Comparison of ENCODE assay signal across 17 cellular contexts in the genomic region with DNA sequence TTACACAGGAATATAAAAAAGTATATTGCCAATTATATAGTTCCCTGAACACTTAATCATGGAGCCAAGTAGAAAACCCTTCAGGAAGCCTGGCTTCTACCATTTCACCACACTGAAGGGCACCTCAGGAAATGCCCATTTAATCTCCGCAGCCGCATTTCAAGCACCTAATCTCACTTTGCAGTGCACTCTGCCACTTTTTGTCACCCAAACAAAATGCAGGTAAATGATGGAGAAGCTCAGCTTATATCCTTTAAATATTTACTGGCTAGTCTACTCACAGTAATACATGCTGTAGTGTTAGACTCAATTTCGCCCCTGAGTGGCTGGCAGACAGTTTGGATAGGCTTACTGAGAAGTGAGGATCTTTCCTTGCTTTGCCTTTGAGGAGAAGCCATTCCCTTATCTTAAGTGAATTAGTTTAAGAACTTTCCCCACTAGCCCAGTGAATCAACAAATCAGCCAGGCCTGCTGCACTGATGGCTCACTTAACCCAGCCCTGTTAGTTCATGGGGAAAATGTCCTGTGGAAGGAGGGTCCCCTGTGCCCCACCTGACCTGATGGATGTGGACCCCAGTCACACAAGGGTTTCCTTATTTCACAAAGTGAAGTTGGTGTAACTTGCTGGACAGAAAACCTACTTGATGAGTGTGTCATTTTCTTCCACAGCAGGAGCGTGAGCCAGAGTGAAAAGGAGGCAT.
DNase-seq lines count a peak whose midpoint lies in the region; ATAC-seq and TF ChIP-seq lines count a peak whose summit lies in the region.
"Had no signal": no experiment of that assay in that cellular context is flagged by ENCODE, and none has a peak within 500 bp of the region (broad histone marks: within the 10 kb centered on the region; RNA-seq: fewer than 3 reads in every experiment).

No MANE protein-coding gene starts in this region.

- H3K4me1 Mint-ChIP-seq in GM23338 (peaks cover 35% of the 10 kb centered on the region), WTC11 (peaks cover 40% of the 10 kb centered on the region), endodermal cell (peaks cover 49% of the 10 kb centered on the region)
- H3K4me1 Mint-ChIP-seq: CD14-positive monocyte; CD4-positive, alpha-beta memory T cell had no signal

- no peak overlapping the region for H4K91ac ChIP-seq in neuronal stem cell (ENCODE audit: low read depth, low read length, poor library complexity)

- H3K9me2 ChIP-seq in GM23338 (ENCODE audit: insufficient read depth): no peaks in the 10 kb centered on the region

- ATAC-seq in GM23338 (no peak), WTC11 (peak; percentile 33), HG03460 (IDR thresholded peaks at IDR 0.05; ENCODE audit: unreplicated experiment) (no peak)

- H3K27ac ChIP-seq in GM23338 (ENCODE audit: low read depth): no peak overlapping the region
- H3K27ac ChIP-seq in endodermal cell (ENCODE audit: low read depth, low read length): no peak overlapping the region
- H3K27ac ChIP-seq in neuronal stem cell (replicated peaks; ENCODE audit: low read length): no peak overlapping the region
- H3K27ac ChIP-seq in osteoblast (ENCODE audit: low read depth, low read length): no peak overlapping the region
- H3K27ac ChIP-seq: BLaER1 had no signal

- no peak overlapping the region for H3K9ac ChIP-seq in endodermal cell (ENCODE audit: extremely low read depth, low read length, poor library complexity, severe bottlenecking)
- H3K9ac ChIP-seq in neuronal stem cell (ENCODE audit: low read depth, low read length, poor library complexity): no peak overlapping the region
- H3K9ac ChIP-seq: BLaER1 had no signal

- H2AFZ ChIP-seq in GM23338 (peak overlapping the region; percentile 44; the same call in 1 of the 2 replicates), neuronal stem cell (ENCODE audit: low read length) (peak overlapping the region; percentile 74), osteoblast (ENCODE audit: low read length) (no peak overlapping the region)

- H3K27ac Mint-ChIP-seq in GM23338 (no peak overlapping the region), WTC11 (no peak overlapping the region), endodermal cell (no peak overlapping the region)
- H3K27ac Mint-ChIP-seq: CD14-positive monocyte; CD4-positive, alpha-beta memory T cell had no signal

- H3K9me3 Mint-ChIP-seq in GM23338 (no peaks in the 10 kb centered on the region), WTC11 (no peaks in the 10 kb centered on the region), endodermal cell (no peaks in the 10 kb centered on the region)
- H3K9me3 Mint-ChIP-seq: CD4-positive, alpha-beta memory T cell had no signal

- H3K4me3 Mint-ChIP-seq in GM23338: no peak overlapping the region
- no peak overlapping the region for H3K4me3 Mint-ChIP-seq in WTC11
- no peak overlapping the region for H3K4me3 Mint-ChIP-seq in endodermal cell
- H3K4me3 Mint-ChIP-seq: CD14-positive monocyte; CD4-positive, alpha-beta memory T cell had no signal

- no peaks in the 10 kb centered on the region for H3K9me3 ChIP-seq in endodermal cell (ENCODE audit: control insufficient read depth, low read length)
- H3K9me3 ChIP-seq in neuronal stem cell (replicated peaks in 1 of 2; ENCODE audit: control insufficient read depth in 2 of 2, insufficient read depth in 1 of 2, low read depth in 1 of 2, low read length in 2 of 2): no peaks in the 10 kb centered on the region
- H3K9me3 ChIP-seq in osteoblast (ENCODE audit: low read depth, low read length): no peaks in the 10 kb centered on the region
- H3K9me3 ChIP-seq: BLaER1, HAP-1 had no signal

- no peak overlapping the region for H3K23ac ChIP-seq in neuronal stem cell (ENCODE audit: low read depth, low read length, poor library complexity)

- H4K20me1 ChIP-seq in GM23338 (replicated peaks; ENCODE audit: insufficient read depth) (no peaks in the 10 kb centered on the region), osteoblast (ENCODE audit: insufficient read depth, low read length) (no peaks in the 10 kb centered on the region)
- H4K20me1 ChIP-seq: BLaER1 had no signal

- H3K4ac ChIP-seq in neuronal stem cell (ENCODE audit: low read length): no peak overlapping the region

- DNase-seq in GM23338 (ENCODE audit: low spot score) (no peak), WTC11 (ENCODE audit: low spot score) (no peak), endodermal cell (peak; percentile 61), neuronal stem cell (ENCODE audit: low spot score) (no peak), osteoblast (ENCODE audit: insufficient read length, low spot score, missing footprints) (no peak), NCI-H2227 (lab: John Stamatoyannopoulos, UW; ENCODE audit: unreplicated experiment) (no peak)
- DNase-seq: ACHN; AML-193; CD4-positive, alpha-beta memory T cell; DMS153; DMS79; GF-D8; KG1 had no signal

- CTCF ChIA-PET in WTC11 (lab: Charles Lee): no interaction called here

- peaks cover 31% of the 10 kb centered on the region for H3K4me1 ChIP-seq in GM23338 (ENCODE audit: insufficient read depth)
- peaks cover 17% of the 10 kb centered on the region for H3K4me1 ChIP-seq in endodermal cell (ENCODE audit: control insufficient read depth, insufficient read depth, low read length)
- peaks cover 13 to 28% of the 10 kb centered on the region in 2 donors for H3K4me1 ChIP-seq in neuronal stem cell (ENCODE audit: control insufficient read depth in 2 of 2, insufficient read depth in 1 of 2, low read depth in 1 of 2, low read length in 2 of 2)
- H3K4me1 ChIP-seq in osteoblast (ENCODE audit: insufficient read depth, low read length): no peaks in the 10 kb centered on the region

- H3K27me3 Mint-ChIP-seq in GM23338 (ENCODE audit: insufficient read depth, low read depth, poor library complexity): no peaks in the 10 kb centered on the region
- H3K27me3 Mint-ChIP-seq in WTC11 (ENCODE audit: low read depth): no peaks in the 10 kb centered on the region
- H3K27me3 Mint-ChIP-seq in endodermal cell (ENCODE audit: insufficient read depth): peaks cover 44% of the 10 kb centered on the region

- H3K4me2 ChIP-seq in GM23338: no peak overlapping the region
- H3K4me2 ChIP-seq in neuronal stem cell (ENCODE audit: insufficient read depth, low read length, poor library complexity, severe bottlenecking): no peak overlapping the region
- H3K4me2 ChIP-seq in osteoblast (ENCODE audit: insufficient read depth, low read length): no peak overlapping the region
- H3K4me2 ChIP-seq: BLaER1 had no signal

- H3K14ac ChIP-seq in neuronal stem cell (ENCODE audit: low read length): no peak overlapping the region

- no peak overlapping the region for H3K4me3 ChIP-seq in GM23338
- peak overlapping the region; percentile 21 for H3K4me3 ChIP-seq in endodermal cell (ENCODE audit: low read length)
- H3K4me3 ChIP-seq in neuronal stem cell (ENCODE audit: low read length in 2 of 2): no peak overlapping the region
- no peak overlapping the region for H3K4me3 ChIP-seq in osteoblast (ENCODE audit: insufficient read depth, low read length)
- H3K4me3 ChIP-seq: BLaER1, HAP-1 had no signal

- H2BK15ac ChIP-seq in neuronal stem cell (ENCODE audit: low read length): no peak overlapping the region

- H3K79me2 ChIP-seq in GM23338 (replicated peaks; ENCODE audit: insufficient read depth) (no peaks in the 10 kb centered on the region), osteoblast (ENCODE audit: insufficient read depth, low read length) (no peaks in the 10 kb centered on the region)

- H2AK5ac ChIP-seq in neuronal stem cell (ENCODE audit: low read depth, low read length): no peak overlapping the region

- no peak overlapping the region for H3K18ac ChIP-seq in neuronal stem cell (ENCODE audit: low read length)

- no peak overlapping the region for H2BK120ac ChIP-seq in neuronal stem cell (ENCODE audit: low read depth, low read length)

- WGBS in endodermal cell (ENCODE audit: insufficient coverage in 1 of 2, insufficient read length in 1 of 2), 2 experiments: 70 to 86% methylated on average over 2 to 4 of the region's 4 CpGs
- no CpG with 5 or more reads among the region's 4 CpGs for WGBS in neuronal stem cell (ENCODE audit: extremely low coverage in 2 of 2, insufficient read length in 2 of 2, insufficient replicate concordance in 1 of 2), 2 donors

- no peaks in the 10 kb centered on the region for H3K36me3 Mint-ChIP-seq in GM23338 (ENCODE audit: low read depth)
- no peaks in the 10 kb centered on the region for H3K36me3 Mint-ChIP-seq in WTC11
- no peaks in the 10 kb centered on the region for H3K36me3 Mint-ChIP-seq in endodermal cell (ENCODE audit: low read depth)
- H3K36me3 Mint-ChIP-seq: CD14-positive monocyte; CD4-positive, alpha-beta memory T cell had no signal

- H3K79me1 ChIP-seq in neuronal stem cell (ENCODE audit: low read depth, low read length): no peaks in the 10 kb centered on the region

- no peak for TF ChIP-seq CTCF in GM23338 (conservative IDR thresholded peaks at IDR 0.05; ENCODE audit: low read depth in 2 of 2)
- no peak for TF ChIP-seq CTCF in WTC11 (IDR thresholded peaks at IDR 0.05)
- TF ChIP-seq CTCF in endodermal cell (conservative IDR thresholded peaks at IDR 0.05): no peak
- TF ChIP-seq CTCF in osteoblast (IDR thresholded peaks at IDR 0.05; ENCODE audit: extremely low read depth, low read depth, low read length): no peak

- POLR2A ChIA-PET in WTC11 (lab: Charles Lee): no interaction called here

- no peak overlapping the region for H2BK12ac ChIP-seq in neuronal stem cell (ENCODE audit: low read length)

- H3K27me3 ChIP-seq in GM23338 (ENCODE audit: insufficient read depth) (no peaks in the 10 kb centered on the region), endodermal cell (ENCODE audit: control insufficient read depth, insufficient read depth, low read length, poor library complexity, severe bottlenecking) (no peaks in the 10 kb centered on the region), neuronal stem cell (ENCODE audit: control insufficient read depth in 3 of 3, insufficient read depth in 3 of 3, low read depth in 1 of 3, low read length in 3 of 3) (no peaks in the 10 kb centered on the region), osteoblast (ENCODE audit: insufficient read depth, low read length) (no peaks in the 10 kb centered on the region)
- H3K27me3 ChIP-seq: BLaER1 had no signal

- no peak overlapping the region for H4K8ac ChIP-seq in neuronal stem cell (ENCODE audit: low read depth, low read length)

- H2BK5ac ChIP-seq in neuronal stem cell (ENCODE audit: low read length): no peak overlapping the region

- no peaks in the 10 kb centered on the region for H3K36me3 ChIP-seq in GM23338 (ENCODE audit: insufficient read depth)
- no peaks in the 10 kb centered on the region for H3K36me3 ChIP-seq in endodermal cell (ENCODE audit: control insufficient read depth, insufficient read depth, low read length)
- H3K36me3 ChIP-seq in neuronal stem cell (replicated peaks in 1 of 2; ENCODE audit: control insufficient read depth in 2 of 2, insufficient read depth in 2 of 2, low read length in 2 of 2): no peaks in the 10 kb centered on the region
- H3K36me3 ChIP-seq in osteoblast (ENCODE audit: insufficient read depth, low read length): no peaks in the 10 kb centered on the region
- H3K36me3 ChIP-seq: BLaER1, HAP-1 had no signal

- no peaks in the 10 kb centered on the region for H3F3A ChIP-seq in GM23338 (replicated peaks; ENCODE audit: low read depth)

TF ChIP-seq in GM23338, 12 proteins besides CTCF, POLR2A, EP300 and RAD21 (continues in another document):
- TF ChIP-seq POLR2AphosphoS5 (IDR thresholded peaks at IDR 0.05; ENCODE audit: low read depth): no peak
- TF ChIP-seq NANOG (IDR thresholded peaks at IDR 0.05; ENCODE audit: borderline replicate concordance): no peak
